In genomic region chr15:66287461-66288055, GRCh38 we compare ENCODE assay signal across 8 cellular contexts. TPM values are rescaled to one million over a fixed set of nuclear protein-coding genes. Genes with fewer than 3 reads are reported as not detected.
DNase-seq lines count a peak whose midpoint lies in the region; ATAC-seq and TF ChIP-seq lines count a peak whose summit lies in the region.

No MANE protein-coding gene starts in this region.

- no peaks in the 10 kb centered on the region for H3K9me3 Mint-ChIP-seq in neural progenitor cell

- H2AFZ ChIP-seq in neural progenitor cell (replicated peaks) = no peak overlapping the region

- intact Hi-C loops in heart left ventricle (cut with DNase I) = loop anchor here in 8 of 10 donors (2.0 to 10.0 kb wide), 5 partner anchors 305 to 653 kb away; no protein-coding TSS in a partner anchor
- intact Hi-C loops in right cardiac atrium (cut with DNase I) = loop anchor here in 1 of 4 donors (10.0 kb wide), 1 partner anchor 303 kb away; no protein-coding TSS in a partner anchor

- ATAC-seq in heart left ventricle (no peak), right cardiac atrium (no peak), GM18907 (IDR thresholded peaks at IDR 0.05; ENCODE audit: unreplicated experiment) (no peak)

- H3K9me3 ChIP-seq in heart left ventricle (no peaks in the 10 kb centered on the region), right cardiac atrium (ENCODE audit: control insufficient read depth, low read length) (no peaks in the 10 kb centered on the region), neural progenitor cell (ENCODE audit: low read depth) (no peaks in the 10 kb centered on the region)

- no peaks in the 10 kb centered on the region for H4K20me1 ChIP-seq in neural progenitor cell (ENCODE audit: low read depth)

- peaks cover 11% of the 10 kb centered on the region for H3K4me1 Mint-ChIP-seq in neural progenitor cell

- no peak overlapping the region for H3K27ac Mint-ChIP-seq in neural progenitor cell

- H3F3A ChIP-seq in neural progenitor cell (ENCODE audit: low read depth) = peaks cover 12% of the 10 kb centered on the region

- no peaks in the 10 kb centered on the region for H3K27me3 ChIP-seq in heart left ventricle
- no peaks in the 10 kb centered on the region for H3K27me3 ChIP-seq in right cardiac atrium (ENCODE audit: control insufficient read depth, insufficient read depth)
- H3K27me3 ChIP-seq in neural progenitor cell = peaks cover 1% of the 10 kb centered on the region

- no peak overlapping the region for H3K9ac ChIP-seq in neural progenitor cell

- TF ChIP-seq POLR2A in heart left ventricle (IDR thresholded peaks at IDR 0.05) = no peak

- H3K27me3 Mint-ChIP-seq in neural progenitor cell (ENCODE audit: insufficient read depth, low read depth) = no peaks in the 10 kb centered on the region

- H3K36me3 ChIP-seq in heart left ventricle (no peaks in the 10 kb centered on the region), neural progenitor cell (no peaks in the 10 kb centered on the region)

- 12 to 17% (median 14%) methylated on average over 6 of the region's 6 CpGs for WGBS in heart left ventricle, 4 donors
- WGBS in right cardiac atrium = 12% methylated on average over 6 of the region's 6 CpGs

- H3K4me1 ChIP-seq in heart left ventricle (peaks cover 0 to 11% (median 5%) of the 10 kb centered on the region in 12 donors), right cardiac atrium (ENCODE audit: control insufficient read depth, insufficient read depth, low read length) (no peaks in the 10 kb centered on the region), neural progenitor cell (peaks cover 3% of the 10 kb centered on the region)

- no peak overlapping the region for H3K4me2 ChIP-seq in neural progenitor cell

- no peak overlapping the region for H3K4me3 Mint-ChIP-seq in neural progenitor cell

- no peaks in the 10 kb centered on the region for H3K79me2 ChIP-seq in neural progenitor cell (ENCODE audit: low read depth)

- no peak for DNase-seq in heart left ventricle
- DNase-seq in right cardiac atrium = no peak
- DNase-seq in NCI-H82 (lab: John Stamatoyannopoulos, UW) = peak; percentile 98
- DNase-seq in dedifferentiated amniotic fluid mesenchymal stem cell (ENCODE audit: extremely low spot score) = peak; percentile 38
- peak; percentile 38 for DNase-seq in neural progenitor cell (ENCODE audit: low spot score)
- DNase-seq in mesenteric fat pad (ENCODE audit: low spot score) = no peak
- DNase-seq in activated CD4-positive, CD25-positive, alpha-beta regulatory T cell (lab: John Stamatoyannopoulos, UW) = no peak

- H3K27ac ChIP-seq in heart left ventricle (no peak overlapping the region), right cardiac atrium (ENCODE audit: low read length) (no peak overlapping the region), neural progenitor cell (no peak overlapping the region)

- peak; percentile 35 to 76 (median 62) for TF ChIP-seq CTCF in heart left ventricle (IDR thresholded peaks at IDR 0.05)
- peak; percentile 61 for TF ChIP-seq CTCF in neural progenitor cell (IDR thresholded peaks at IDR 0.05)

- H3K4me3 ChIP-seq in heart left ventricle = no peak overlapping the region
- no peak overlapping the region for H3K4me3 ChIP-seq in right cardiac atrium (ENCODE audit: low read length)
- H3K4me3 ChIP-seq in neural progenitor cell = no peak overlapping the region

- no peaks in the 10 kb centered on the region for H3K36me3 Mint-ChIP-seq in neural progenitor cell

RNA-seq across cellular contexts. Expression of gene DIS3L, which starts 5.8 kb away (rescaled TPM):
- total RNA-seq in heart left ventricle (10 to 100 TPM; 26.7 to 62.5 (median 35.7) TPM), right cardiac atrium (10 to 100 TPM; 37.7 to 45.2 (median 42.6) TPM), neural progenitor cell (ENCODE audit: low replicate concordance) (37.4 and 53.8 TPM in 2 replicates), mesenteric fat pad (43.5 TPM)
- polyA plus RNA-seq in heart left ventricle (10 to 100 TPM; 13.0 to 16.0 TPM), right cardiac atrium (21.2 TPM)

RNA-seq across cellular contexts. Expression of gene MEGF11, which starts 34.0 kb away (rescaled TPM):
- total RNA-seq in heart left ventricle (not detected), right cardiac atrium (under 1 TPM in 2 of 4 donors, not detected in 2; 0.08 to 0.11 TPM), neural progenitor cell (ENCODE audit: low replicate concordance) (0.06 and 1.5 TPM in 2 replicates), mesenteric fat pad (not detected)
- polyA plus RNA-seq in heart left ventricle (under 1 TPM in 1 of 2 donors, not detected in 1; 0.07 TPM), right cardiac atrium (0.11 TPM)

Comparison
In these comparisons a context has a peak if more than half of its experiments do, and no peak if none do; other contexts are left out.
1. DNase-seq: peak in NCI-H82 (single experiment), dedifferentiated amniotic fluid mesenchymal stem cell (single experiment) and neural progenitor cell (single experiment); none in heart left ventricle (0 of 5), right cardiac atrium (0 of 3), mesenteric fat pad (single experiment) and activated CD4-positive, CD25-positive, alpha-beta regulatory T cell (0 of 4).